Comparison of ENCODE assay signal across 29 cellular contexts in the genomic region with DNA sequence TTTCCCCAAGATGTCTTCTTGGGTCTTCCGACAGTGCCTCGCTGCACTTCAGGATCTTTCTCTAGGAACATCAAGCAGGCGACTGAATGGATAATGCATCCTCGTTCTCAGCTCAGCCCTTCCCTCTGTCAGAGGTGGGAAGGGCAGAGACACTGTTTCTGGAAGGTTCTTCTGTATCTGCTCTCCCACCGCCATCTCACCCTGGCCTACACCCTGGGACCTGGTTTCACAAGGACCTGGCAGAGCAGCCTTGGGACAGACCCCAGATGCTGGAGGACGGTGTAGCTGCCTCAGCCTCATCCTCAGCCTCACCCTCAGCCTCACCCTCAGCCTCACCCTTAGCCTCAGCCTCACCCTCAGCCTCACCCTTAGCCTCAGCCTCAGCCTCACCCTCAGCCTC.
"Had no signal": no experiment of that assay in that cellular context is flagged by ENCODE, and none has a peak within 500 bp of the region (broad histone marks: within the 10 kb centered on the region; RNA-seq: fewer than 3 reads in every experiment).

No MANE protein-coding gene starts in this region.

- H3K4me1 ChIP-seq: SJSA1 had no signal

- H3K4me3 Mint-ChIP-seq: activated B cell treated with CpG ODN at 0.5 μM for 24 hours; activated CD4-positive, alpha-beta memory T cell treated with anti-CD3 and anti-CD28 coated beads, Interleukin-2, amount 10 ng/mL, durations not matched to agents 7 days and 5 days; activated CD4-positive, alpha-beta T cell treated with anti-CD3 and anti-CD28 coated beads, Interleukin-2, amount 10 ng/mL, durations not matched to agents 7 days and 5 days; activated naive CD4-positive, alpha-beta T cell treated with anti-CD3 and anti-CD28 coated beads, Interleukin-2, amount 50 U/mL, for 24 hours; activated T-cell treated with anti-CD3 and anti-CD28 coated beads, Interleukin-2, amount 50 U/mL, for 72 hours; brain; central memory CD8-positive, alpha-beta T cell; T-helper 1 cell treated with Interleukin-12 subunit alpha and Interleukin-12 subunit beta and Interleukin-4 antibody, amounts not matched to agents 30 μg/mL and 1 μg/mL, for 36 hours had no signal

- ATAC-seq: activated T-cell treated with anti-CD3 and anti-CD28 coated beads, Interleukin-2, amount 50 U/mL, for 72 hours; SK-N-SH treated with all-trans-retinoic acid at 6 μM for 48 hours had no signal

- H3K9me3 ChIP-seq: SJSA1 had no signal

- H3K4me1 Mint-ChIP-seq: activated naive CD4-positive, alpha-beta T cell treated with anti-CD3 and anti-CD28 coated beads, Interleukin-2, amount 50 U/mL, for 24 hours had no signal

- H3K36me3 Mint-ChIP-seq: activated naive CD4-positive, alpha-beta T cell treated with anti-CD3 and anti-CD28 coated beads, Interleukin-2, amount 50 U/mL, for 24 hours; brain had no signal

- H3K36me3 ChIP-seq: SJSA1 had no signal

- H3K9me3 Mint-ChIP-seq: activated B cell treated with CpG ODN at 0.5 μM for 24 hours; activated CD4-positive, alpha-beta memory T cell treated with anti-CD3 and anti-CD28 coated beads, Interleukin-2, amount 10 ng/mL, durations not matched to agents 7 days and 5 days; activated CD4-positive, alpha-beta T cell treated with anti-CD3 and anti-CD28 coated beads, Interleukin-2, amount 10 ng/mL, durations not matched to agents 7 days and 5 days; activated naive CD4-positive, alpha-beta T cell treated with anti-CD3 and anti-CD28 coated beads, Interleukin-2, amount 50 U/mL, for 24 hours; activated T-cell treated with anti-CD3 and anti-CD28 coated beads, Interleukin-2, amount 50 U/mL, for 72 hours; activated T-helper 2 cell treated with anti-CD3 and anti-CD28 coated beads, Interferon-gamma antibody, Interleukin-2, Interleukin-4, amounts not matched to agents 10 μg/mL and 5 μg/mL and 100 μg/mL, durations not matched to agents 14 hours and 24 hours and 36 hours; central memory CD8-positive, alpha-beta T cell; T-helper 1 cell treated with Interleukin-12 subunit alpha and Interleukin-12 subunit beta and Interleukin-4 antibody, amounts not matched to agents 30 μg/mL and 1 μg/mL, for 36 hours had no signal

- DNase-seq: activated B cell treated with CpG ODN at 0.5 μM for 24 hours; activated CD4-positive, alpha-beta memory T cell treated with anti-CD3 and anti-CD28 coated beads, Interleukin-2, amount 10 ng/mL, durations not matched to agents 7 days and 5 days; activated CD4-positive, alpha-beta T cell treated with anti-CD3 and anti-CD28 coated beads for 1 hour; activated CD4-positive, alpha-beta T cell treated with anti-CD3 and anti-CD28 coated beads, Interleukin-2, amount 10 ng/mL, durations not matched to agents 7 days and 5 days; activated CD8-positive, alpha-beta memory T cell treated with anti-CD3 and anti-CD28 coated beads, Interleukin-2, amount 50 U/mL, for 4 hours; activated naive CD4-positive, alpha-beta T cell; activated T-cell treated with anti-CD3 and anti-CD28 coated beads, Interleukin-2, amount 50 U/mL, for 72 hours; amygdala; IMR-90; Kasumi-1; KBM-7; NCI-H1048; NCI-H146; NCI-H1930; NCI-H2107; NCI-H2171 treated with DMSO at 0.1 percent for 48 hours; NCI-H226; NCI-H526 treated with DMSO at 0.1 percent for 48 hours; NCI-H82; SHP77; T-helper 9 cell had no signal

- H3K27me3 Mint-ChIP-seq: activated CD4-positive, alpha-beta T cell treated with anti-CD3 and anti-CD28 coated beads, Interleukin-2, amount 10 ng/mL, durations not matched to agents 7 days and 5 days; activated naive CD4-positive, alpha-beta T cell treated with anti-CD3 and anti-CD28 coated beads, Interleukin-2, amount 50 U/mL, for 24 hours had no signal

- H3K4me3 ChIP-seq: SJSA1 had no signal

- H3K27ac ChIP-seq: RWPE1, SJSA1 had no signal

- H3K27ac Mint-ChIP-seq: activated B cell treated with CpG ODN at 0.5 μM for 24 hours; activated naive CD4-positive, alpha-beta T cell treated with anti-CD3 and anti-CD28 coated beads, Interleukin-2, amount 50 U/mL, for 24 hours; activated T-cell treated with anti-CD3 and anti-CD28 coated beads, Interleukin-2, amount 50 U/mL, for 72 hours; activated T-helper 2 cell treated with anti-CD3 and anti-CD28 coated beads, Interferon-gamma antibody, Interleukin-2, Interleukin-4, amounts not matched to agents 10 μg/mL and 5 μg/mL and 100 μg/mL, durations not matched to agents 14 hours and 24 hours and 36 hours; T-helper 1 cell treated with Interleukin-12 subunit alpha and Interleukin-12 subunit beta and Interleukin-4 antibody, amounts not matched to agents 30 μg/mL and 1 μg/mL, for 36 hours had no signal
